In the genomic region with DNA sequence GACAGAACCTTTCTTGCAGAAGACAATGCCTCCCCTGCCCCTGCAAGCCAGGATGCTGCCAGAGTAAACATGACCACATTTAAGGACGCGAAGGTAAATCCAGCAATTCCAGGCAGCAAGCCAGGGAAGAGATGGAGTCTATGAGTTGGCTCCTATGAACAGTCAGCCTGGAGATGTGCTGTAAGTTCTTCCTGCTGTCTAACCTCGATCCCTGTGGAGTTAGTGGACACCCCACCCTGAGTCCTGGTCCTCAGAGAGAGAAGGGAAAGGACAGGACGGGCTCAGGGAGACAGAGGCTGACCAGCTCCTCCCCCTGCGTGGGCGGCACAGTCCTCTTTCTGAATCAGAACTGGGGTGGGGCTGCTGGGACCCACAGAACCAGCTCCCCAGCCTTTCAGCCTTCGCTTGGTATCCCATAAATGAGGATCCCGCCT, we compare ENCODE assay signal across 13 cellular contexts. TPM values are rescaled to one million over a fixed set of nuclear protein-coding genes. Genes with fewer than 3 reads are reported as not detected.
A peak's percentile ranks its signal among the peaks of the same experiment; 100 is the strongest.
DNase-seq lines count a peak whose midpoint lies in the region; ATAC-seq and TF ChIP-seq lines count a peak whose summit lies in the region.
"Had no signal": no experiment of that assay in that cellular context is flagged by ENCODE, and none has a peak within 500 bp of the region (broad histone marks: within the 10 kb centered on the region; RNA-seq: fewer than 3 reads in every experiment).

No MANE protein-coding gene starts in this region.

- no peak for TF ChIP-seq RAD21 in liver (IDR thresholded peaks at IDR 0.05)

- H3K4me1 ChIP-seq in heart left ventricle (peaks cover 21 to 93% (median 74%) of the 10 kb centered on the region in 12 donors), liver (ENCODE audit: control insufficient read depth in 4 of 4, insufficient read depth in 4 of 4, low read length in 3 of 4) (peaks cover 31 to 54% (median 45%) of the 10 kb centered on the region in 4 donors), transverse colon (peaks cover 62 to 83% (median 65%) of the 10 kb centered on the region in 4 donors)

- no peak for TF ChIP-seq EP300 in transverse colon (IDR thresholded peaks at IDR 0.05; ENCODE audit: low read depth)

- intact Hi-C loops in heart left ventricle (cut with DNase I) (no loop called here), Right ventricle myocardium superior (cut with DNase I) (no loop called here), transverse colon (cut with DNase I; ENCODE audit: low total_unique reads) (no loop called here), head of caudate nucleus (cut with DNase I) (no loop called here)

- DNase-seq in heart left ventricle: peak in 1 of 5 donors; percentile 59
- no peak for DNase-seq in Right ventricle myocardium superior
- DNase-seq in choroid plexus epithelial cell (ENCODE audit: low read depth): peak; percentile 73
- DNase-seq in transverse colon: no peak
- no peak for DNase-seq in head of caudate nucleus
- DNase-seq in midbrain (lab: John Stamatoyannopoulos, UW): no peak
- DNase-seq: activated CD4-positive, CD25-positive, alpha-beta regulatory T cell treated with anti-CD3 and anti-CD28 coated beads, Interleukin-2, amount 50 U/mL, for 72 hours; effector memory CD4-positive, alpha-beta T cell; kidney; NCI-H345; SJCRH30 had no signal

- in situ Hi-C loops in transverse colon (cut with MboI; ENCODE audit: low pct_ligation_motif_present in 1 of 4, low pct_unique_long_range_greater_than_20kb in 1 of 4, low sequenced_read_pairs in 3 of 4): no loop called here

- H3K27ac ChIP-seq in heart left ventricle (peak overlapping the region in 11 of 12 donors; percentile 4 to 96 (median 34)), liver (ENCODE audit: low read depth in 1 of 2, low read length in 2 of 2) (no peak overlapping the region), transverse colon (peak overlapping the region; percentile 83 to 90 (median 86))
- H3K27ac ChIP-seq: SJCRH30 had no signal

- H3K36me3 ChIP-seq in heart left ventricle (peaks cover 0 to 33% (median 26%) of the 10 kb centered on the region in 9 donors), liver (ENCODE audit: control insufficient read depth in 4 of 4, insufficient read depth in 3 of 4, low read depth in 1 of 4, low read length in 3 of 4) (peaks cover 2 to 14% (median 5%) of the 10 kb centered on the region in 4 donors), transverse colon (peaks cover 0 to 16% (median 7%) of the 10 kb centered on the region in 4 donors)
- H3K36me3 ChIP-seq: SJCRH30 had no signal

- 41 to 68% (median 52%) methylated on average over 5 to 8 of the region's 8 CpGs for WGBS in heart left ventricle, 4 donors
- WGBS in liver: 65% methylated on average over 8 of the region's 8 CpGs
- 65% methylated on average over 8 of the region's 8 CpGs; no CpG with 5 or more reads in 1 of the 2 donors for WGBS in transverse colon (ENCODE audit: low coverage in 1 of 2), 2 donors

- H3K9me3 ChIP-seq in heart left ventricle (no peaks in the 10 kb centered on the region), liver (ENCODE audit: control insufficient read depth in 4 of 4, low read length in 3 of 4) (no peaks in the 10 kb centered on the region), transverse colon (no peaks in the 10 kb centered on the region)
- H3K9me3 ChIP-seq: SJCRH30 had no signal

- no peak overlapping the region for H3K9ac ChIP-seq in liver (ENCODE audit: low read depth in 1 of 2, low read length in 2 of 2)

- TF ChIP-seq CTCF in heart left ventricle (IDR thresholded peaks at IDR 0.05): no peak
- TF ChIP-seq CTCF in choroid plexus epithelial cell (conservative IDR thresholded peaks at IDR 0.05; ENCODE audit: low read depth, low read length): no peak
- TF ChIP-seq CTCF in liver (IDR thresholded peaks at IDR 0.05; ENCODE audit: low read depth, low read length, missing input control): no peak
- no peak for TF ChIP-seq CTCF in transverse colon (IDR thresholded peaks at IDR 0.05)

- H3K27me3 ChIP-seq in heart left ventricle (no peaks in the 10 kb centered on the region), liver (ENCODE audit: control insufficient read depth in 4 of 4, insufficient read depth in 4 of 4, low read length in 3 of 4) (no peaks in the 10 kb centered on the region), transverse colon (no peaks in the 10 kb centered on the region)
- H3K27me3 ChIP-seq: SJCRH30 had no signal

- ATAC-seq in heart left ventricle: no peak
- ATAC-seq in Right ventricle myocardium superior (ENCODE audit: poor library complexity): no peak
- ATAC-seq in HG03108 (IDR thresholded peaks at IDR 0.05; ENCODE audit: unreplicated experiment): no peak

- H3K4me3 ChIP-seq in heart left ventricle (no peak overlapping the region), choroid plexus epithelial cell (ENCODE audit: low read depth, low read length) (no peak overlapping the region), liver (ENCODE audit: low read depth in 1 of 3, low read length in 3 of 3) (no peak overlapping the region), transverse colon (no peak overlapping the region)
- H3K4me3 ChIP-seq: SJCRH30 had no signal

- TF ChIP-seq POLR2A in heart left ventricle (IDR thresholded peaks at IDR 0.05): no peak
- no peak for TF ChIP-seq POLR2A in transverse colon (IDR thresholded peaks at IDR 0.05)

TF ChIP-seq in liver, 16 proteins besides CTCF, POLR2A, EP300 and RAD21:
- TF ChIP-seq, protein P1, sequence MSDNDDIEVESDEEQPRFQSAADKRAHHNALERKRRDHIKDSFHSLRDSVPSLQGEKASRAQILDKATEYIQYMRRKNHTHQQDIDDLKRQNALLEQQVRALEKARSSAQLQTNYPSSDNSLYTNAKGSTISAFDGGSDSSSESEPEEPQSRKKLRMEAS (IDR thresholded peaks at IDR 0.05): no peak
- no peak for TF ChIP-seq NR2F2 (IDR thresholded peaks at IDR 0.05)
- no peak for TF ChIP-seq TAF1 (conservative IDR thresholded peaks at IDR 0.05)
- TF ChIP-seq GABPA (IDR thresholded peaks at IDR 0.05 in 1 of 2, conservative IDR thresholded peaks at IDR 0.05 in 1 of 2): no peak
- TF ChIP-seq, protein P2, sequence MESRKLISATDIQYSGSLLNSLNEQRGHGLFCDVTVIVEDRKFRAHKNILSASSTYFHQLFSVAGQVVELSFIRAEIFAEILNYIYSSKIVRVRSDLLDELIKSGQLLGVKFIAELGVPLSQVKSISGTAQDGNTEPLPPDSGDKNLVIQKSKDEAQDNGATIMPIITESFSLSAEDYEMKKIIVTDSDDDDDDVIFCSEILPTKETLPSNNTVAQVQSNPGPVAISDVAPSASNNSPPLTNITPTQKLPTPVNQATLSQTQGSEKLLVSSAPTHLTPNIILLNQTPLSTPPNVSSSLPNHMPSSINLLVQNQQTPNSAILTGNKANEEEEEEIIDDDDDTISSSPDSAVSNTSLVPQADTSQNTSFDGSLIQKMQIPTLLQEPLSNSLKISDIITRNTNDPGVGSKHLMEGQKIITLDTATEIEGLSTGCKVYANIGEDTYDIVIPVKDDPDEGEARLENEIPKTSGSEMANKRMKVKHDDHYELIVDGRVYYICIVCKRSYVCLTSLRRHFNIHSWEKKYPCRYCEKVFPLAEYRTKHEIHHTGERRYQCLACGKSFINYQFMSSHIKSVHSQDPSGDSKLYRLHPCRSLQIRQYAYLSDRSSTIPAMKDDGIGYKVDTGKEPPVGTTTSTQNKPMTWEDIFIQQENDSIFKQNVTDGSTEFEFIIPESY (IDR thresholded peaks at IDR 0.05): no peak
- TF ChIP-seq HNF4A (conservative IDR thresholded peaks at IDR 0.05): peak in 1 of 2 donors; percentile 18
- no peak for TF ChIP-seq SP1 (IDR thresholded peaks at IDR 0.05)
- no peak for TF ChIP-seq YY1 (IDR thresholded peaks at IDR 0.05)
- no peak for TF ChIP-seq FOXA1 (IDR thresholded peaks at IDR 0.05)
- TF ChIP-seq FOXA2 (IDR thresholded peaks at IDR 0.05): peak; percentile 60
- TF ChIP-seq EGR1 (IDR thresholded peaks at IDR 0.05; ENCODE audit: low read depth in 2 of 2): no peak
- TF ChIP-seq, protein P3, sequence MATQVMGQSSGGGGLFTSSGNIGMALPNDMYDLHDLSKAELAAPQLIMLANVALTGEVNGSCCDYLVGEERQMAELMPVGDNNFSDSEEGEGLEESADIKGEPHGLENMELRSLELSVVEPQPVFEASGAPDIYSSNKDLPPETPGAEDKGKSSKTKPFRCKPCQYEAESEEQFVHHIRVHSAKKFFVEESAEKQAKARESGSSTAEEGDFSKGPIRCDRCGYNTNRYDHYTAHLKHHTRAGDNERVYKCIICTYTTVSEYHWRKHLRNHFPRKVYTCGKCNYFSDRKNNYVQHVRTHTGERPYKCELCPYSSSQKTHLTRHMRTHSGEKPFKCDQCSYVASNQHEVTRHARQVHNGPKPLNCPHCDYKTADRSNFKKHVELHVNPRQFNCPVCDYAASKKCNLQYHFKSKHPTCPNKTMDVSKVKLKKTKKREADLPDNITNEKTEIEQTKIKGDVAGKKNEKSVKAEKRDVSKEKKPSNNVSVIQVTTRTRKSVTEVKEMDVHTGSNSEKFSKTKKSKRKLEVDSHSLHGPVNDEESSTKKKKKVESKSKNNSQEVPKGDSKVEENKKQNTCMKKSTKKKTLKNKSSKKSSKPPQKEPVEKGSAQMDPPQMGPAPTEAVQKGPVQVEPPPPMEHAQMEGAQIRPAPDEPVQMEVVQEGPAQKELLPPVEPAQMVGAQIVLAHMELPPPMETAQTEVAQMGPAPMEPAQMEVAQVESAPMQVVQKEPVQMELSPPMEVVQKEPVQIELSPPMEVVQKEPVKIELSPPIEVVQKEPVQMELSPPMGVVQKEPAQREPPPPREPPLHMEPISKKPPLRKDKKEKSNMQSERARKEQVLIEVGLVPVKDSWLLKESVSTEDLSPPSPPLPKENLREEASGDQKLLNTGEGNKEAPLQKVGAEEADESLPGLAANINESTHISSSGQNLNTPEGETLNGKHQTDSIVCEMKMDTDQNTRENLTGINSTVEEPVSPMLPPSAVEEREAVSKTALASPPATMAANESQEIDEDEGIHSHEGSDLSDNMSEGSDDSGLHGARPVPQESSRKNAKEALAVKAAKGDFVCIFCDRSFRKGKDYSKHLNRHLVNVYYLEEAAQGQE (IDR thresholded peaks at IDR 0.05): no peak
- TF ChIP-seq JUND (IDR thresholded peaks at IDR 0.05): no peak
- TF ChIP-seq, protein P4, sequence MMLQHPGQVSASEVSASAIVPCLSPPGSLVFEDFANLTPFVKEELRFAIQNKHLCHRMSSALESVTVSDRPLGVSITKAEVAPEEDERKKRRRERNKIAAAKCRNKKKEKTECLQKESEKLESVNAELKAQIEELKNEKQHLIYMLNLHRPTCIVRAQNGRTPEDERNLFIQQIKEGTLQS (IDR thresholded peaks at IDR 0.05): no peak
- TF ChIP-seq HNF4G (IDR thresholded peaks at IDR 0.05): no peak
- TF ChIP-seq RXRA (IDR thresholded peaks at IDR 0.05): peak; percentile 20 to 38

RNA-seq across cellular contexts. Expression of a gene that starts 24.9 kb away (rescaled TPM):
- total RNA-seq in heart left ventricle: 100 to 1,000 TPM in 1 of 9 donors, 10 to 100 TPM in 8; 21.8 to 103 (median 37.5) TPM
- 10 to 100 TPM; 18.6 to 65.3 TPM for polyA plus RNA-seq in heart left ventricle
- total RNA-seq in Right ventricle myocardium superior: 53.0 TPM
- 10 to 100 TPM; 27.5 to 31.0 TPM for total RNA-seq in liver
- polyA plus RNA-seq in liver: 10 to 100 TPM; 15.7 to 28.4 TPM
- 10 to 100 TPM; 54.9 to 75.6 (median 69.6) TPM for total RNA-seq in transverse colon

RNA-seq across cellular contexts. Expression of a gene that starts 25.2 kb away (rescaled TPM):
- total RNA-seq in heart left ventricle: not detected
- polyA plus RNA-seq in heart left ventricle: not detected
- not detected for total RNA-seq in Right ventricle myocardium superior
- total RNA-seq in liver: not detected
- polyA plus RNA-seq in liver: not detected
- total RNA-seq in transverse colon: not detected
- total RNA-seq: kidney, SJCRH30 had no signal

Comparison
In these comparisons a context has a peak if more than half of its experiments do, and no peak if none do; other contexts are left out.
1. H3K27ac ChIP-seq: peak in heart left ventricle (11 of 12) and transverse colon (4 of 4); none in liver (0 of 2).